In the genomic region with DNA sequence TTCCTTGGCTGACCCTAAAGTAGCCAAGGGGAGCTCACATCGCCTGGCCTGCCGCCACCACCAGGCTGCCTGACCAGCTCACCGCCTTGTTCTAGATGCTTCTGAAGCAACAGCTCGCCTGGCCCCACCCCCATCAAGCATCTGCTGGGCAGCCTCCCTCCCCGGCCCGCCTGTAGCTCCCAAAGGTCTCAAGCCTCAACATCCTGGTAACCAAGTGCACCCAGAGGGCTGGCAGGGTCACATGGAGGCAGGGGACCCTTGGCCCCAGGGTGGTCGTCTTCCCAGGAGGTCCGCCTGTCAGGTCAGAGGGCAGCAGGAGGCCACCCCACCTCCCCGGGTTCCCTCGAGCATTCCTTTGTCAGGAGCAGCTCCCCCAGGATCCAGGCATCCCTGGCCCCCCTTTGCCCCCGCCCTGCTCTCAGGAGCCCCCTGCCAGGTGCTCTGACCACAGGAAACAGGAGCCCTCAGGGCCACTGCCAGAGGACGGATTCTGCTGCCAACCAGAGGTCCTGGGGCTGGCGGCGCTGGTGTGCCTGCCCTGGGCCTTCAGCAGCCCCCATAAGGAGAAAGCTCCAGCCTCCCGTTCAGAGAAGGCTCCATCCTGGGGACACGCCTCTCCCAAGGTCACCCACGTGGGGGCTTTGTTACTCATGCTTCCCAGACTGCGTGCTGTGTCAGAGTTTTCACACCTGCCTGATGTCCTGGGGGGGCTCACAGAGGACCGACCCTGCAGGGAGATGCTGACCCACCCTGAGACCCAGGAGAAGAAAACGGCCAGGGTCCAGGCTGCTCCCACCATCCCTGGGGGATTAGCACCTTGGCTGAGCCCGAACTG, we compare ENCODE assay signal across 11 cellular contexts. TPM values are rescaled to one million over a fixed set of nuclear protein-coding genes. Genes with fewer than 3 reads are reported as not detected.
A peak's percentile ranks its signal among the peaks of the same experiment; 100 is the strongest.
DNase-seq lines count a peak whose midpoint lies in the region; ATAC-seq and TF ChIP-seq lines count a peak whose summit lies in the region.
"Had no signal": no experiment of that assay in that cellular context is flagged by ENCODE, and none has a peak within 500 bp of the region (broad histone marks: within the 10 kb centered on the region; RNA-seq: fewer than 3 reads in every experiment).

No MANE protein-coding gene starts in this region.

- no peaks in the 10 kb centered on the region for H4K20me1 ChIP-seq in PC-9 (ENCODE audit: insufficient read depth)

- POLR2A ChIA-PET in PC-9 (lab: Charles Lee; ENCODE audit: unreplicated experiment) = interaction anchor here (0.6 to 0.9 kb wide), 5 partner anchors 16 to 974 kb away, joined by 3 to 6 read pairs (median 5); partner anchors contain the start of gene PDCD6

- no peak overlapping the region for H3K27ac ChIP-seq in PC-9
- peak overlapping the region; percentile 95 to 100 (median 99) for H3K27ac ChIP-seq in gastrocnemius medialis
- H3K27ac ChIP-seq in colonic mucosa = no peak overlapping the region
- H3K27ac ChIP-seq: brain microvascular endothelial cell had no signal

- no peak overlapping the region for H3K9ac ChIP-seq in colonic mucosa (ENCODE audit: low read depth in 2 of 2, low read length in 2 of 2)

- no peak for TF ChIP-seq CTCF in PC-9 (conservative IDR thresholded peaks at IDR 0.05)
- no peak for TF ChIP-seq CTCF in gastrocnemius medialis (IDR thresholded peaks at IDR 0.05 in 4 of 5, conservative IDR thresholded peaks at IDR 0.05 in 1 of 5)
- no peak for TF ChIP-seq CTCF in colonic mucosa (IDR thresholded peaks at IDR 0.05)

- CTCF ChIA-PET in PC-9 (lab: Charles Lee) = interaction anchor here (0.6 to 1.2 kb wide), 10 partner anchors 8 to 259 kb away, joined by 3 to 6 read pairs (median 4); partner anchors contain the start of genes CCDC127, EXOC3, PDCD6 and SDHA

- ATAC-seq in left cardiac atrium = no peak
- no peak for ATAC-seq in gastrocnemius medialis
- no peak for ATAC-seq in left lobe of liver

- H3K27me3 ChIP-seq in H7 (ENCODE audit: control insufficient read depth, insufficient read depth, low read length) (no peaks in the 10 kb centered on the region), PC-9 (ENCODE audit: insufficient read depth, low read depth) (peaks cover 82% of the 10 kb centered on the region), gastrocnemius medialis (no peaks in the 10 kb centered on the region), colonic mucosa (peaks cover 8% of the 10 kb centered on the region)

- no peaks in the 10 kb centered on the region for H3K36me3 ChIP-seq in H7 (replicated peaks; ENCODE audit: control insufficient read depth, insufficient read depth, low read length)
- no peaks in the 10 kb centered on the region for H3K36me3 ChIP-seq in PC-9 (ENCODE audit: low read depth)
- H3K36me3 ChIP-seq in gastrocnemius medialis = no peaks in the 10 kb centered on the region
- no peaks in the 10 kb centered on the region for H3K36me3 ChIP-seq in colonic mucosa
- H3K36me3 ChIP-seq: brain microvascular endothelial cell had no signal

- no peak overlapping the region for H2AFZ ChIP-seq in PC-9

- no peaks in the 10 kb centered on the region for H3K79me2 ChIP-seq in PC-9 (ENCODE audit: low read depth)

- no peaks in the 10 kb centered on the region for H3K9me2 ChIP-seq in PC-9 (ENCODE audit: insufficient read depth)

- in situ Hi-C loops in gastrocnemius medialis (cut with MboI; ENCODE audit: low sequenced_read_pairs in 4 of 4) (no loop called here), ACHN (cut with HindIII; ENCODE audit: low pct_ligation_motif_present, low pct_unique_long_range_greater_than_20kb, low sequenced_read_pairs) (no loop called here)

- intact Hi-C loops in PC-9 (cut with micrococcal nuclease; ENCODE audit: unreplicated experiment) (loop anchor here (2.0 kb wide), 2 partner anchors 31 to 243 kb away; partner anchors contain the start of genes CCDC127 and SDHA), left cardiac atrium (cut with DNase I) (no loop called here), gastrocnemius medialis (cut with DNase I; ENCODE audit: low total_unique reads) (loop anchor here (1.0 kb wide), 1 partner anchor 30 kb away; the partner anchor contains the start of genes CCDC127 and SDHA), colonic mucosa (cut with DNase I) (no loop called here)

- TF ChIP-seq POLR2A in gastrocnemius medialis (IDR thresholded peaks at IDR 0.05) = no peak

- H3K4me1 ChIP-seq in PC-9 (replicated peaks; ENCODE audit: insufficient read depth) = no peaks in the 10 kb centered on the region
- H3K4me1 ChIP-seq in gastrocnemius medialis = peaks cover 44 to 50% of the 10 kb centered on the region in 2 donors
- no peaks in the 10 kb centered on the region for H3K4me1 ChIP-seq in colonic mucosa

- H3K4me3 ChIP-seq in H7 (ENCODE audit: insufficient read depth, low read depth, low read length) (no peak overlapping the region), PC-9 (no peak overlapping the region), gastrocnemius medialis (peak overlapping the region; percentile 35 to 58 (median 41)), colonic mucosa (no peak overlapping the region)

- DNase-seq in H7 = peak; percentile 68
- DNase-seq in PC-9 = no peak
- DNase-seq in left cardiac atrium = peak; percentile 25
- DNase-seq in gastrocnemius medialis = no peak
- DNase-seq in ACHN = no peak
- DNase-seq in colonic mucosa = no peak
- DNase-seq in left lobe of liver (ENCODE audit: low spot score) = no peak

- BruUV-seq in PC-9 (replicated peaks; lab: Mats Ljungman, UMichigan) = no TSS peak

- peak overlapping the region; percentile 44 for H3K4me2 ChIP-seq in PC-9

- H3F3A ChIP-seq in PC-9 (ENCODE audit: insufficient read depth, low read depth) = no peaks in the 10 kb centered on the region

- no peaks in the 10 kb centered on the region for H3K9me3 ChIP-seq in PC-9 (ENCODE audit: insufficient read depth, low read depth)
- no peaks in the 10 kb centered on the region for H3K9me3 ChIP-seq in gastrocnemius medialis
- H3K9me3 ChIP-seq in colonic mucosa = no peaks in the 10 kb centered on the region

RNA-seq across cellular contexts. Expression of gene LRRC14B, which starts 3.5 kb away (rescaled TPM):
- total RNA-seq in H7 (2014; rRNA removed; shearing (Covaris generic)) = 0.44 TPM in 1 of 2 replicates, not detected in the other
- total RNA-seq in PC-9 (2021) = not detected in 2 replicates
- 10 to 100 TPM; 16.5 to 35.9 TPM for total RNA-seq in left cardiac atrium
- 10 to 100 TPM; 11.6 to 39.0 (median 27.2) TPM for total RNA-seq in gastrocnemius medialis
- total RNA-seq in colonic mucosa = not detected
- not detected for total RNA-seq in left lobe of liver
- total RNA-seq: fibroblast of villous mesenchyme; mononuclear cell; T-helper 1 cell treated with Interleukin-12 subunit alpha and Interleukin-12 subunit beta and Interleukin-4 antibody, amounts not matched to agents 30 ng/mL and 1 ng/mL, for 36 hours had no signal

RNA-seq across cellular contexts. Expression of gene CCDC127, which starts 30.1 kb away (rescaled TPM):
- total RNA-seq in H7 (2014; rRNA removed; shearing (Covaris generic)) = 3.3 and 4.4 TPM in 2 replicates
- total RNA-seq in PC-9 (2021) = 24.1 and 31.1 TPM in 2 replicates
- 1 to 10 TPM; 7.8 to 9.6 TPM for total RNA-seq in left cardiac atrium
- 10 to 100 TPM in 1 of 4 donors, 1 to 10 TPM in 3; 5.7 to 11.1 (median 7.8) TPM for total RNA-seq in gastrocnemius medialis
- total RNA-seq in colonic mucosa = 1 to 10 TPM; 3.5 to 5.3 TPM
- 3.1 TPM for total RNA-seq in left lobe of liver

RNA-seq across cellular contexts. Expression of gene SDHA, which starts 30.3 kb away (rescaled TPM):
- 93.4 and 112 TPM in 2 replicates for total RNA-seq in H7 (2014; rRNA removed; shearing (Covaris generic))
- total RNA-seq in PC-9 (2021) (347 and 443 TPM in 2 replicates), left cardiac atrium (100 to 1,000 TPM; 395 to 449 TPM), gastrocnemius medialis (100 to 1,000 TPM; 146 to 277 (median 207) TPM), colonic mucosa (100 to 1,000 TPM; 285 to 414 TPM), left lobe of liver (232 TPM)

Comparison
In these comparisons a context has a peak if more than half of its experiments do, and no peak if none do; other contexts are left out.
1. DNase-seq: peak in H7 (single experiment) and left cardiac atrium (single experiment); none in PC-9 (0 of 2), gastrocnemius medialis (0 of 2), ACHN (single experiment), colonic mucosa (single experiment) and left lobe of liver (single experiment).
2. H3K4me3 ChIP-seq: peak in gastrocnemius medialis (4 of 4); none in H7 (single experiment), PC-9 (single experiment) and colonic mucosa (single experiment).
3. H3K27ac ChIP-seq: peak in gastrocnemius medialis (4 of 4); none in PC-9 (single experiment) and colonic mucosa (single experiment).
4. intact Hi-C loops: an anchor here in PC-9 (2.0 kb wide) and gastrocnemius medialis (1.0 kb wide); none called in left cardiac atrium and colonic mucosa.